Comparison of ENCODE assay signal across 26 cellular contexts in the genomic region with DNA sequence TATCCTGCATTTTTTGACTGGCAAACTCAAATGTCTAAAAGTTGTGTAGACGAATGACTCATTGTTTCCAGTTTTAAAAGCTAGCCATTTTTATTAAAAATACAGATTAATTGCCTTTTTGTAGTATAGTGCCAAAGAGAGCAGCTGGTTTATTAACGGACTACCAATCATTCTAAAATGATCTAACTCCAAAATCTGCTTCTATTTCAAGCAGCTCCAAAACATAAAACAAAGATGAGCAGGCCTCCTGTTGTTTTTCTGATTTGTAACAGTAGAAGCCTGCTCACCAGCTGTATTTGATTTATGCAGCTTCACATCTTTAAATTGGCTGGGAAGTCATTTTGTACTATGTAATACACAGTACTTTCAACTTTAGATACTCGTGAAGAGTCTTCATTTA.
DNase-seq lines count a peak whose midpoint lies in the region; ATAC-seq, FAIRE-seq and TF ChIP-seq lines count a peak whose summit lies in the region.
"Had no signal": no experiment of that assay in that cellular context is flagged by ENCODE, and none has a peak within 500 bp of the region (broad histone marks: within the 10 kb centered on the region; RNA-seq: fewer than 3 reads in every experiment).

No MANE protein-coding gene starts in this region.

- H3K36me3 ChIP-seq in Caco-2 (ENCODE audit: control insufficient read depth, insufficient read depth, low read length), result peaks cover 3% of the 10 kb centered on the region; the same call in 1 of the 2 replicates

- peaks cover 16% of the 10 kb centered on the region for H3K4me1 Mint-ChIP-seq in Caco-2 (ENCODE audit: low read depth, unreplicated experiment)
- H3K4me1 Mint-ChIP-seq: activated naive CD4-positive, alpha-beta T cell treated with anti-CD3 and anti-CD28 coated beads, Interleukin-2, amount 50 U/mL, for 24 hours; stimulated activated naive B cell treated with anti-CD40 and anti-IgM and Interleukin-4, amounts not matched to agents 10 μg/mL and 1 μg/mL and 100 μg/mL, for 72 hours had no signal

- no peak overlapping the region for H3K4me3 Mint-ChIP-seq in Caco-2 (ENCODE audit: unreplicated experiment)
- H3K4me3 Mint-ChIP-seq: activated CD4-positive, alpha-beta memory T cell treated with anti-CD3 and anti-CD28 coated beads, Interleukin-2, amount 10 ng/mL, durations not matched to agents 7 days and 5 days; activated naive CD4-positive, alpha-beta T cell treated with anti-CD3 and anti-CD28 coated beads, Interleukin-2, amount 50 U/mL, for 24 hours; activated T-cell treated with anti-CD3 and anti-CD28 coated beads, Interleukin-2, amount 50 U/mL, for 24 hours; stimulated activated naive B cell treated with anti-CD40 and anti-IgM and Interleukin-4, amounts not matched to agents 10 μg/mL and 1 μg/mL and 100 μg/mL, for 72 hours; T-helper 2 cell treated with Interferon-gamma antibody and Interleukin-4, amounts not matched to agents 5 μg/mL and 100 μg/mL, for 36 hours; WTC11 had no signal

- no peaks in the 10 kb centered on the region for H3K9me3 Mint-ChIP-seq in Caco-2 (ENCODE audit: unreplicated experiment)
- H3K9me3 Mint-ChIP-seq: activated naive CD4-positive, alpha-beta T cell treated with anti-CD3 and anti-CD28 coated beads, Interleukin-2, amount 50 U/mL, for 24 hours; activated T-cell treated with anti-CD3 and anti-CD28 coated beads, Interleukin-2, amount 50 U/mL, for 24 hours; stimulated activated naive B cell treated with anti-CD40 and anti-IgM and Interleukin-4, amounts not matched to agents 10 μg/mL and 1 μg/mL and 100 μg/mL, for 72 hours had no signal

- H3K27me3 ChIP-seq in Caco-2 (replicated peaks; ENCODE audit: control insufficient read depth, insufficient read depth, low read length), result no peaks in the 10 kb centered on the region
- H3K27me3 ChIP-seq: foreskin keratinocyte, Peyer's patch, right lobe of liver, tibial nerve had no signal

- POLR2A ChIA-PET in Caco-2 (lab: Charles Lee), result no interaction called here

- BruUV-seq in Caco-2 (replicated peaks; lab: Mats Ljungman, UMichigan), result no TSS peak

- CTCF ChIA-PET in Caco-2 (lab: Charles Lee), result no interaction called here

- peaks cover 5% of the 10 kb centered on the region; the same call in 1 of the 2 replicates for H3K9me3 ChIP-seq in Caco-2
- H3K9me3 ChIP-seq: Peyer's patch, tibial nerve had no signal

- no peak for ATAC-seq in GM18909 (IDR thresholded peaks at IDR 0.05; ENCODE audit: poor library complexity, unreplicated experiment)
- ATAC-seq: foreskin keratinocyte; right lobe of liver; stimulated activated naive B cell treated with anti-CD40 and anti-IgM and Interleukin-4, amounts not matched to agents 10 μg/mL and 1 μg/mL and 100 μg/mL, for 72 hours; WTC11 had no signal

- no peak overlapping the region for H3K27ac Mint-ChIP-seq in Caco-2 (ENCODE audit: unreplicated experiment)
- H3K27ac Mint-ChIP-seq: activated CD4-positive, alpha-beta memory T cell treated with anti-CD3 and anti-CD28 coated beads, Interleukin-2, amount 10 ng/mL, durations not matched to agents 7 days and 5 days; activated T-cell treated with anti-CD3 and anti-CD28 coated beads, Interleukin-2, amount 50 U/mL, for 24 hours; stimulated activated naive B cell treated with anti-CD40 and anti-IgM and Interleukin-4, amounts not matched to agents 10 μg/mL and 1 μg/mL and 100 μg/mL, for 72 hours; T-helper 2 cell treated with Interferon-gamma antibody and Interleukin-4, amounts not matched to agents 5 μg/mL and 100 μg/mL, for 36 hours; WTC11 had no signal

- H3K36me3 Mint-ChIP-seq in Caco-2 (ENCODE audit: insufficient read depth, unreplicated experiment), result peaks cover 7% of the 10 kb centered on the region

- FAIRE-seq in endometrium (lab: Jason Lieb, UNC), result peak; percentile 74
- FAIRE-seq: colon, GM12892, kidney had no signal

- no peaks in the 10 kb centered on the region for H3K27me3 Mint-ChIP-seq in Caco-2 (ENCODE audit: insufficient read depth, unreplicated experiment)
- H3K27me3 Mint-ChIP-seq: activated CD4-positive, alpha-beta memory T cell treated with anti-CD3 and anti-CD28 coated beads, Interleukin-2, amount 10 ng/mL, durations not matched to agents 7 days and 5 days; activated naive CD4-positive, alpha-beta T cell treated with anti-CD3 and anti-CD28 coated beads, Interleukin-2, amount 50 U/mL, for 24 hours; activated T-cell treated with anti-CD3 and anti-CD28 coated beads, Interleukin-2, amount 50 U/mL, for 24 hours; stimulated activated naive B cell treated with anti-CD40 and anti-IgM and Interleukin-4, amounts not matched to agents 10 μg/mL and 1 μg/mL and 100 μg/mL, for 72 hours had no signal

- no peak overlapping the region for H3K4me3 ChIP-seq in Caco-2 (ENCODE audit: low read depth, low read length)
- H3K4me3 ChIP-seq: lung, Peyer's patch, right lobe of liver, tibial nerve had no signal

- peaks cover 4% of the 10 kb centered on the region; the same call in 1 of the 2 replicates for H3K4me1 ChIP-seq in Caco-2
- H3K4me1 ChIP-seq: foreskin keratinocyte, Peyer's patch, right lobe of liver, tibial nerve had no signal

- intact Hi-C loops in Caco-2 (cut with micrococcal nuclease; ENCODE audit: unreplicated experiment), result no loop called here

- TF ChIP-seq CTCF in Caco-2 (IDR thresholded peaks at IDR 0.05; ENCODE audit: insufficient read depth in 1 of 2, low read depth in 1 of 2, low read length in 1 of 2, severe bottlenecking in 1 of 2, unreplicated experiment in 1 of 2), result no peak

- peak; percentile 41 for DNase-seq in GM03348 (ENCODE audit: low spot score)
- peak; percentile 95 for DNase-seq in NCI-H2171 treated with DMSO at 0.1 percent for 48 hours (lab: John Stamatoyannopoulos, UW)
- DNase-seq in smooth muscle cell of the brain vasculature (ENCODE audit: low read depth, low spot score), result peak; percentile 41
- no peak for DNase-seq in Caco-2
- DNase-seq in ecto neural progenitor cell (ENCODE audit: low spot score), result no peak
- DNase-seq: activated CD4-positive, alpha-beta memory T cell treated with anti-CD3 and anti-CD28 coated beads, Interleukin-2, amount 10 ng/mL, durations not matched to agents 7 days and 5 days; activated T-cell treated with anti-CD3 and anti-CD28 coated beads, Interleukin-2, amount 50 U/mL, for 24 hours; foreskin keratinocyte; GF-D8; HCEC 1CT; hypothalamus; kidney; NCI-H2029 treated with DMSO at 0.1 percent for 48 hours; NCI-H82; Peyer's patch; right lobe of liver; stimulated activated naive B cell treated with anti-CD40 and anti-IgM and Interleukin-4, amounts not matched to agents 10 μg/mL and 1 μg/mL and 100 μg/mL, for 72 hours had no signal

Comparison
In these comparisons a context has a peak if more than half of its experiments do, and no peak if none do; other contexts are left out.
1. DNase-seq: peak in GM03348 (single experiment), NCI-H2171 treated with DMSO at 0.1 percent for 48 hours (single experiment) and smooth muscle cell of the brain vasculature (single experiment); none in Caco-2 (0 of 2) and ecto neural progenitor cell (single experiment).